Comparison of ENCODE assay signal across 1 cellular context in the genomic region with DNA sequence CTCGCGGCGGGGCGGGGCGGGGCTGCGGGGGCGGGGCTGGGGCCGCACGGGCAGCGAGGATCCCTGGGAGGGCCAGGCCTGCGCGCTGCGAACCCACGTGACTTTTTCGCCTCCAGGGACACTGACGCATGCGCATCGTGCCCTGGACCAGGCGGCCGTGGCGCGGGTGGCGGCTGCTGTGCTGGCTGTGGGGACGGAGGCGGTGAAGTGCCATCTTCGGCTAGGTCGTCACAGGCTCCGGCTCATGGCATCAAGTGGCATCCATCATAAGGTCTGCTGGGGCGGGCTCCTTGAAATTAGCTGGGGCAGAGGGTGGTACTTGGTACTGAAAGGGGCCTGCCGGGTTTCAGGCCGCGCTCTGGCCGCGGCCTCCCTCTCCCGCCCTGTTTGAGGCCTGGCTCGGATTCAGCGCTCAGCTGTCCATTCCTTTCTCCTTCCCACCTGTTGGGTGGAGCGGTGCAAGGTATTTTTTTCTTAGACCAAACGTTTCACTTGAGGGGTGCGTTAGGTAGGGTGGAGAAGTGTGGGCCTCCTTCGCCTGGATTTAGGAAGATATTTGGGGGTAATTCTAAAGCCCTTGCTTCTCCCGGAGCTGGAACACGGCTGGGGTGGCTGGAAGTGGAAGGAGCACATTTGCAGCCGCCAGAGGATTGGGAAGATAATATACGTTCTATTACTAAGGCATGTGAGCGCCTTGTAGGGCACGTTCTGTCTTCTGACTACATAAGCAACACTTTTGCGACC.
A peak's percentile ranks its signal among the peaks of the same experiment; 100 is the strongest.
TF ChIP-seq lines count a peak whose summit lies in the region.

A gene with protein sequence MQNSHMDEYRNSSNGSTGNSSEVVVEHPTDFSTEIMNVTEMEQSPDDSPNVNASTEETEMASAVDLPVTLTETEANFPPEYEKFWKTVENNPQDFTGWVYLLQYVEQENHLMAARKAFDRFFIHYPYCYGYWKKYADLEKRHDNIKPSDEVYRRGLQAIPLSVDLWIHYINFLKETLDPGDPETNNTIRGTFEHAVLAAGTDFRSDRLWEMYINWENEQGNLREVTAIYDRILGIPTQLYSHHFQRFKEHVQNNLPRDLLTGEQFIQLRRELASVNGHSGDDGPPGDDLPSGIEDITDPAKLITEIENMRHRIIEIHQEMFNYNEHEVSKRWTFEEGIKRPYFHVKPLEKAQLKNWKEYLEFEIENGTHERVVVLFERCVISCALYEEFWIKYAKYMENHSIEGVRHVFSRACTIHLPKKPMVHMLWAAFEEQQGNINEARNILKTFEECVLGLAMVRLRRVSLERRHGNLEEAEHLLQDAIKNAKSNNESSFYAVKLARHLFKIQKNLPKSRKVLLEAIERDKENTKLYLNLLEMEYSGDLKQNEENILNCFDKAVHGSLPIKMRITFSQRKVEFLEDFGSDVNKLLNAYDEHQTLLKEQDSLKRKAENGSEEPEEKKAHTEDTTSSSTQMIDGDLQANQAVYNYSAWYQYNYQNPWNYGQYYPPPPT (plus strand): TSS at position 138 of the 744 bp plus-strand sequence. CDS start 11,124 bp downstream, outside the sequence.

TF ChIP-seq in HepG2, 621 proteins besides CTCF, POLR2A, EP300 and RAD21 (continued from another document and continues in another):
- TF ChIP-seq, protein P1, sequence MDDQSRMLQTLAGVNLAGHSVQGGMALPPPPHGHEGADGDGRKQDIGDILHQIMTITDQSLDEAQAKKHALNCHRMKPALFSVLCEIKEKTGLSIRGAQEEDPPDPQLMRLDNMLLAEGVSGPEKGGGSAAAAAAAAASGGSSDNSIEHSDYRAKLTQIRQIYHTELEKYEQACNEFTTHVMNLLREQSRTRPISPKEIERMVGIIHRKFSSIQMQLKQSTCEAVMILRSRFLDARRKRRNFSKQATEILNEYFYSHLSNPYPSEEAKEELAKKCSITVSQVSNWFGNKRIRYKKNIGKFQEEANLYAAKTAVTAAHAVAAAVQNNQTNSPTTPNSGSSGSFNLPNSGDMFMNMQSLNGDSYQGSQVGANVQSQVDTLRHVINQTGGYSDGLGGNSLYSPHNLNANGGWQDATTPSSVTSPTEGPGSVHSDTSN (CRISPR knock-in tag; IDR thresholded peaks at IDR 0.05; ENCODE audit: borderline replicate concordance): 0 out of 2 replicates have a peak, but pooled peaks have one; percentile 20
- TF ChIP-seq SMARCC2 (IDR thresholded peaks at IDR 0.05): no peak
- TF ChIP-seq, protein P2, sequence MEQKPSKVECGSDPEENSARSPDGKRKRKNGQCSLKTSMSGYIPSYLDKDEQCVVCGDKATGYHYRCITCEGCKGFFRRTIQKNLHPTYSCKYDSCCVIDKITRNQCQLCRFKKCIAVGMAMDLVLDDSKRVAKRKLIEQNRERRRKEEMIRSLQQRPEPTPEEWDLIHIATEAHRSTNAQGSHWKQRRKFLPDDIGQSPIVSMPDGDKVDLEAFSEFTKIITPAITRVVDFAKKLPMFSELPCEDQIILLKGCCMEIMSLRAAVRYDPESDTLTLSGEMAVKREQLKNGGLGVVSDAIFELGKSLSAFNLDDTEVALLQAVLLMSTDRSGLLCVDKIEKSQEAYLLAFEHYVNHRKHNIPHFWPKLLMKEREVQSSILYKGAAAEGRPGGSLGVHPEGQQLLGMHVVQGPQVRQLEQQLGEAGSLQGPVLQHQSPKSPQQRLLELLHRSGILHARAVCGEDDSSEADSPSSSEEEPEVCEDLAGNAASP (CRISPR knock-in tag; IDR thresholded peaks at IDR 0.05; ENCODE audit: borderline replicate concordance): 0 out of 2 replicates have a peak, but pooled peaks have one; percentile 38
- TF ChIP-seq, protein P3, sequence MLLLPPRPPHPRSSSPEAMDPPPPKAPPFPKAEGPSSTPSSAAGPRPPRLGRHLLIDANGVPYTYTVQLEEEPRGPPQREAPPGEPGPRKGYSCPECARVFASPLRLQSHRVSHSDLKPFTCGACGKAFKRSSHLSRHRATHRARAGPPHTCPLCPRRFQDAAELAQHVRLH (CRISPR knock-in tag; IDR thresholded peaks at IDR 0.05; ENCODE audit: borderline replicate concordance, low read depth): peak; percentile 59; the same call in 1 of the 2 replicates
- TF ChIP-seq, protein P4, sequence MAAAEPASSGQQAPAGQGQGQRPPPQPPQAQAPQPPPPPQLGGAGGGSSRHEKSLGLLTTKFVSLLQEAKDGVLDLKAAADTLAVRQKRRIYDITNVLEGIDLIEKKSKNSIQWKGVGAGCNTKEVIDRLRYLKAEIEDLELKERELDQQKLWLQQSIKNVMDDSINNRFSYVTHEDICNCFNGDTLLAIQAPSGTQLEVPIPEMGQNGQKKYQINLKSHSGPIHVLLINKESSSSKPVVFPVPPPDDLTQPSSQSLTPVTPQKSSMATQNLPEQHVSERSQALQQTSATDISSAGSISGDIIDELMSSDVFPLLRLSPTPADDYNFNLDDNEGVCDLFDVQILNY (CRISPR knock-in tag; conservative IDR thresholded peaks at IDR 0.05): no peak
- peak in 1 of 2 experiments; percentile 64; a peak in 2 of 4 replicates for TF ChIP-seq KLF16 (CRISPR knock-in tag; IDR thresholded peaks at IDR 0.05)
- TF ChIP-seq, protein P5, sequence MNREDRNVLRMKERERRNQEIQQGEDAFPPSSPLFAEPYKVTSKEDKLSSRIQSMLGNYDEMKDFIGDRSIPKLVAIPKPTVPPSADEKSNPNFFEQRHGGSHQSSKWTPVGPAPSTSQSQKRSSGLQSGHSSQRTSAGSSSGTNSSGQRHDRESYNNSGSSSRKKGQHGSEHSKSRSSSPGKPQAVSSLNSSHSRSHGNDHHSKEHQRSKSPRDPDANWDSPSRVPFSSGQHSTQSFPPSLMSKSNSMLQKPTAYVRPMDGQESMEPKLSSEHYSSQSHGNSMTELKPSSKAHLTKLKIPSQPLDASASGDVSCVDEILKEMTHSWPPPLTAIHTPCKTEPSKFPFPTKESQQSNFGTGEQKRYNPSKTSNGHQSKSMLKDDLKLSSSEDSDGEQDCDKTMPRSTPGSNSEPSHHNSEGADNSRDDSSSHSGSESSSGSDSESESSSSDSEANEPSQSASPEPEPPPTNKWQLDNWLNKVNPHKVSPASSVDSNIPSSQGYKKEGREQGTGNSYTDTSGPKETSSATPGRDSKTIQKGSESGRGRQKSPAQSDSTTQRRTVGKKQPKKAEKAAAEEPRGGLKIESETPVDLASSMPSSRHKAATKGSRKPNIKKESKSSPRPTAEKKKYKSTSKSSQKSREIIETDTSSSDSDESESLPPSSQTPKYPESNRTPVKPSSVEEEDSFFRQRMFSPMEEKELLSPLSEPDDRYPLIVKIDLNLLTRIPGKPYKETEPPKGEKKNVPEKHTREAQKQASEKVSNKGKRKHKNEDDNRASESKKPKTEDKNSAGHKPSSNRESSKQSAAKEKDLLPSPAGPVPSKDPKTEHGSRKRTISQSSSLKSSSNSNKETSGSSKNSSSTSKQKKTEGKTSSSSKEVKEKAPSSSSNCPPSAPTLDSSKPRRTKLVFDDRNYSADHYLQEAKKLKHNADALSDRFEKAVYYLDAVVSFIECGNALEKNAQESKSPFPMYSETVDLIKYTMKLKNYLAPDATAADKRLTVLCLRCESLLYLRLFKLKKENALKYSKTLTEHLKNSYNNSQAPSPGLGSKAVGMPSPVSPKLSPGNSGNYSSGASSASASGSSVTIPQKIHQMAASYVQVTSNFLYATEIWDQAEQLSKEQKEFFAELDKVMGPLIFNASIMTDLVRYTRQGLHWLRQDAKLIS (CRISPR knock-in tag; IDR thresholded peaks at IDR 0.05): no peak
- TF ChIP-seq GABPB1 (CRISPR knock-in tag; IDR thresholded peaks at IDR 0.05): peak; percentile 64; the same call in 1 of the 2 replicates
- TF ChIP-seq SALL1 (CRISPR knock-in tag; IDR thresholded peaks at IDR 0.05): peak; percentile 62
- no peak for TF ChIP-seq JARID2 (CRISPR knock-in tag; IDR thresholded peaks at IDR 0.05; ENCODE audit: insufficient replicate concordance)
- TF ChIP-seq, protein P6, sequence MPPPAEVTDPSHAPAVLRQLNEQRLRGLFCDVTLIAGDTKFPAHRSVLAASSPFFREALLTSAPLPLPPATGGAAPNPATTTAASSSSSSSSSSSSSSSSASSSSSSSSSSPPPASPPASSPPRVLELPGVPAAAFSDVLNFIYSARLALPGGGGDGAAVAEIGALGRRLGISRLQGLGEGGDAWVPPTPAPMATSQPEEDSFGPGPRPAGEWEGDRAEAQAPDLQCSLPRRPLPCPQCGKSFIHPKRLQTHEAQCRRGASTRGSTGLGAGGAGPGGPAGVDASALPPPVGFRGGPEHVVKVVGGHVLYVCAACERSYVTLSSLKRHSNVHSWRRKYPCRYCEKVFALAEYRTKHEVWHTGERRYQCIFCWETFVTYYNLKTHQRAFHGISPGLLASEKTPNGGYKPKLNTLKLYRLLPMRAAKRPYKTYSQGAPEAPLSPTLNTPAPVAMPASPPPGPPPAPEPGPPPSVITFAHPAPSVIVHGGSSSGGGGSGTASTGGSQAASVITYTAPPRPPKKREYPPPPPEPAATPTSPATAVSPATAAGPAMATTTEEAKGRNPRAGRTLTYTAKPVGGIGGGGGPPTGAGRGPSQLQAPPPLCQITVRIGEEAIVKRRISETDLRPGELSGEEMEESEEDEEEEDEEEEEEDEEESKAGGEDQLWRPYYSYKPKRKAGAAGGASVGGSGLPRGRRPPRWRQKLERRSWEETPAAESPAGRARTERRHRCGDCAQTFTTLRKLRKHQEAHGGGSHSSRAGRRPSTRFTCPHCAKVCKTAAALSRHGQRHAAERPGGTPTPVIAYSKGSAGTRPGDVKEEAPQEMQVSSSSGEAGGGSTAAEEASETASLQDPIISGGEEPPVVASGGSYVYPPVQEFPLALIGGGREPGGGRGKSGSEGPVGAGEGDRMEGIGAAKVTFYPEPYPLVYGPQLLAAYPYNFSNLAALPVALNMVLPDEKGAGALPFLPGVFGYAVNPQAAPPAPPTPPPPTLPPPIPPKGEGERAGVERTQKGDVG (CRISPR knock-in tag; IDR thresholded peaks at IDR 0.05; ENCODE audit: borderline replicate concordance): peak; percentile 57; the same call in 1 of the 2 replicates
- TF ChIP-seq THAP11 (CRISPR knock-in tag; IDR thresholded peaks at IDR 0.05): peak; percentile 57
- TF ChIP-seq MXI1 (IDR thresholded peaks at IDR 0.05; ENCODE audit: borderline replicate concordance, low read depth, low read length): peak; percentile 64; the same call in 1 of the 3 replicates
- peak; percentile 23; the same call in 1 of the 2 replicates for TF ChIP-seq NRL (CRISPR knock-in tag; IDR thresholded peaks at IDR 0.05; ENCODE audit: borderline replicate concordance)
- no peak for TF ChIP-seq ZNF766 (CRISPR knock-in tag; IDR thresholded peaks at IDR 0.05; ENCODE audit: borderline replicate concordance)
- TF ChIP-seq, protein P7, sequence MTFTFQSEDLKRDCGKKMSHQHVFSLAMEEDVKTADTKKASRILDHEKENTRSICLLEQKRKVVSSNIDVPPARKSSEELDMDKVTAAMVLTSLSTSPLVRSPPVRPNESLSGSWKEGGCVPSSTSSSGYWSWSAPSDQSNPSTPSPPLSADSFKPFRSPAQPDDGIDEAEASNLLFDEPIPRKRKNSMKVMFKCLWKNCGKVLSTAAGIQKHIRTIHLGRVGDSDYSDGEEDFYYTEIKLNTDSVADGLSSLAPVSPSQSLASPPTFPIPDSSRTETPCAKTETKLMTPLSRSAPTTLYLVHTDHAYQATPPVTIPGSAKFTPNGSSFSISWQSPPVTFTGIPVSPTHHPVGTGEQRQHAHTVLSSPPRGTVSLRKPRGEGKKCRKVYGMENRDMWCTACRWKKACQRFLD (CRISPR knock-in tag; IDR thresholded peaks at IDR 0.05; ENCODE audit: borderline replicate concordance): peak; percentile 60; the same call in 1 of the 2 replicates
- TF ChIP-seq ONECUT2 (CRISPR knock-in tag; IDR thresholded peaks at IDR 0.05): no peak
- no peak for TF ChIP-seq FOXM1 (CRISPR knock-in tag; IDR thresholded peaks at IDR 0.05)
- TF ChIP-seq SIX4 (CRISPR knock-in tag; IDR thresholded peaks at IDR 0.05): no peak
- TF ChIP-seq, protein P8, sequence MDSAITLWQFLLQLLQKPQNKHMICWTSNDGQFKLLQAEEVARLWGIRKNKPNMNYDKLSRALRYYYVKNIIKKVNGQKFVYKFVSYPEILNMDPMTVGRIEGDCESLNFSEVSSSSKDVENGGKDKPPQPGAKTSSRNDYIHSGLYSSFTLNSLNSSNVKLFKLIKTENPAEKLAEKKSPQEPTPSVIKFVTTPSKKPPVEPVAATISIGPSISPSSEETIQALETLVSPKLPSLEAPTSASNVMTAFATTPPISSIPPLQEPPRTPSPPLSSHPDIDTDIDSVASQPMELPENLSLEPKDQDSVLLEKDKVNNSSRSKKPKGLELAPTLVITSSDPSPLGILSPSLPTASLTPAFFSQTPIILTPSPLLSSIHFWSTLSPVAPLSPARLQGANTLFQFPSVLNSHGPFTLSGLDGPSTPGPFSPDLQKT (CRISPR knock-in tag; IDR thresholded peaks at IDR 0.05; ENCODE audit: borderline replicate concordance): no peak
- peak; percentile 82 for TF ChIP-seq TAF1 (CRISPR knock-in tag; IDR thresholded peaks at IDR 0.05)
- TF ChIP-seq GTF2F1 (IDR thresholded peaks at IDR 0.05; ENCODE audit: low read length): 0 out of 2 replicates have a peak, but pooled peaks have one; percentile 23
- TF ChIP-seq, protein P9, sequence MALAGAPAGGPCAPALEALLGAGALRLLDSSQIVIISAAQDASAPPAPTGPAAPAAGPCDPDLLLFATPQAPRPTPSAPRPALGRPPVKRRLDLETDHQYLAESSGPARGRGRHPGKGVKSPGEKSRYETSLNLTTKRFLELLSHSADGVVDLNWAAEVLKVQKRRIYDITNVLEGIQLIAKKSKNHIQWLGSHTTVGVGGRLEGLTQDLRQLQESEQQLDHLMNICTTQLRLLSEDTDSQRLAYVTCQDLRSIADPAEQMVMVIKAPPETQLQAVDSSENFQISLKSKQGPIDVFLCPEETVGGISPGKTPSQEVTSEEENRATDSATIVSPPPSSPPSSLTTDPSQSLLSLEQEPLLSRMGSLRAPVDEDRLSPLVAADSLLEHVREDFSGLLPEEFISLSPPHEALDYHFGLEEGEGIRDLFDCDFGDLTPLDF (CRISPR knock-in tag; IDR thresholded peaks at IDR 0.05): no peak
- TF ChIP-seq, protein P10, sequence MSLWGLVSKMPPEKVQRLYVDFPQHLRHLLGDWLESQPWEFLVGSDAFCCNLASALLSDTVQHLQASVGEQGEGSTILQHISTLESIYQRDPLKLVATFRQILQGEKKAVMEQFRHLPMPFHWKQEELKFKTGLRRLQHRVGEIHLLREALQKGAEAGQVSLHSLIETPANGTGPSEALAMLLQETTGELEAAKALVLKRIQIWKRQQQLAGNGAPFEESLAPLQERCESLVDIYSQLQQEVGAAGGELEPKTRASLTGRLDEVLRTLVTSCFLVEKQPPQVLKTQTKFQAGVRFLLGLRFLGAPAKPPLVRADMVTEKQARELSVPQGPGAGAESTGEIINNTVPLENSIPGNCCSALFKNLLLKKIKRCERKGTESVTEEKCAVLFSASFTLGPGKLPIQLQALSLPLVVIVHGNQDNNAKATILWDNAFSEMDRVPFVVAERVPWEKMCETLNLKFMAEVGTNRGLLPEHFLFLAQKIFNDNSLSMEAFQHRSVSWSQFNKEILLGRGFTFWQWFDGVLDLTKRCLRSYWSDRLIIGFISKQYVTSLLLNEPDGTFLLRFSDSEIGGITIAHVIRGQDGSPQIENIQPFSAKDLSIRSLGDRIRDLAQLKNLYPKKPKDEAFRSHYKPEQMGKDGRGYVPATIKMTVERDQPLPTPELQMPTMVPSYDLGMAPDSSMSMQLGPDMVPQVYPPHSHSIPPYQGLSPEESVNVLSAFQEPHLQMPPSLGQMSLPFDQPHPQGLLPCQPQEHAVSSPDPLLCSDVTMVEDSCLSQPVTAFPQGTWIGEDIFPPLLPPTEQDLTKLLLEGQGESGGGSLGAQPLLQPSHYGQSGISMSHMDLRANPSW (CRISPR knock-in tag; IDR thresholded peaks at IDR 0.05; ENCODE audit: borderline replicate concordance): no peak
- no peak for TF ChIP-seq ZNF335 (CRISPR knock-in tag; IDR thresholded peaks at IDR 0.05)
- TF ChIP-seq STAT5B (CRISPR knock-in tag; IDR thresholded peaks at IDR 0.05): no peak
- TF ChIP-seq, protein P11, sequence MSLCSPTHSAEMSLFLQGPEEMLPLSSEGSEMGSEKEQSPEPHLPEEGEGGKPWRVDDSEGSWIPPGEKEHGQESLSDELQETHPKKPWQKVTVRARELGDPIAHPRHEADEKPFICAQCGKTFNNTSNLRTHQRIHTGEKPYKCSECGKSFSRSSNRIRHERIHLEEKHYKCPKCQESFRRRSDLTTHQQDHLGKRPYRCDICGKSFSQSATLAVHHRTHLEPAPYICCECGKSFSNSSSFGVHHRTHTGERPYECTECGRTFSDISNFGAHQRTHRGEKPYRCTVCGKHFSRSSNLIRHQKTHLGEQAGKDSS (CRISPR knock-in tag; IDR thresholded peaks at IDR 0.05; ENCODE audit: borderline replicate concordance, low read depth): no peak
- TF ChIP-seq NFKBIZ (CRISPR knock-in tag; IDR thresholded peaks at IDR 0.05): no peak; the same call in 1 of the 2 replicates
- no peak for TF ChIP-seq FOXC1 (CRISPR knock-in tag; IDR thresholded peaks at IDR 0.05; ENCODE audit: borderline replicate concordance)
